ENCODE assay signal across 1 cellular context in the genomic region with DNA sequence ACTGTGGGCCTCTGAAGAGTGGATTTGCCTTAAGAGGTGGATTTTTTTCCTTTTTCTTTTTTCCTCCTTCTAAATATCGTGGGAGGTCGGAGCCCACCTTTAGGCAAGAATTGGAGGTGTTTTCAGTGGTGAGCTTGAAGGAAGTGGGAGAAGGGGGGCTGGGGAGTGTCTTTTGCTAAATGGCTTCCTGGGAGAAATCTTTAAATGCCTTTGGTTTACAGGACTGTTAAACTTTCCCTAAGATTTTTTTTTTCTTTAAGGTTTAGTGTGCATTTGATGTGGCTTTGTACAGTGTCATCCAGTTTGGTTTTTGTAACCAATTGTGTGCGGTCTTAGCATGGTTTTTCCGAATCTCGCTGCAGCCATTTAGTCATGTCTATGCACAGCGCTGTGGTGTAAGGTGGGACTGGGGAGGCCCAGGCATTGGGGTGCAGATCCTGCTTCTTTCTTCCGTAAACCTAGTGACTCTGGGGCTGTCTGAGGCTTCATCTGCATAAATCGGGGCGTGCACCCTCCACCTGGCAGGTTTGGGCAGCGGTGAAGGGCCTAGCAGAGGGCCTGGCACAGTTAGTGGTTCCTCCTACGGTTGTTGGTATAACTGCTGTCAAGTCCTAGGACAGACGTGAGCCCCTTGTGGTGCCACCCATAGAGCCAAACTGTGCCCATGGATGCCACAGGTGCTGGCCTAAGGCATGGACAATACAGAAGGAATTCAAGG.
TF ChIP-seq lines count a peak whose summit lies in the region.

No MANE protein-coding gene starts in this region.

TF ChIP-seq in HepG2, 621 proteins besides CTCF, POLR2A, EP300 and RAD21 (continued from another document and continues in another):
- TF ChIP-seq, protein P1, sequence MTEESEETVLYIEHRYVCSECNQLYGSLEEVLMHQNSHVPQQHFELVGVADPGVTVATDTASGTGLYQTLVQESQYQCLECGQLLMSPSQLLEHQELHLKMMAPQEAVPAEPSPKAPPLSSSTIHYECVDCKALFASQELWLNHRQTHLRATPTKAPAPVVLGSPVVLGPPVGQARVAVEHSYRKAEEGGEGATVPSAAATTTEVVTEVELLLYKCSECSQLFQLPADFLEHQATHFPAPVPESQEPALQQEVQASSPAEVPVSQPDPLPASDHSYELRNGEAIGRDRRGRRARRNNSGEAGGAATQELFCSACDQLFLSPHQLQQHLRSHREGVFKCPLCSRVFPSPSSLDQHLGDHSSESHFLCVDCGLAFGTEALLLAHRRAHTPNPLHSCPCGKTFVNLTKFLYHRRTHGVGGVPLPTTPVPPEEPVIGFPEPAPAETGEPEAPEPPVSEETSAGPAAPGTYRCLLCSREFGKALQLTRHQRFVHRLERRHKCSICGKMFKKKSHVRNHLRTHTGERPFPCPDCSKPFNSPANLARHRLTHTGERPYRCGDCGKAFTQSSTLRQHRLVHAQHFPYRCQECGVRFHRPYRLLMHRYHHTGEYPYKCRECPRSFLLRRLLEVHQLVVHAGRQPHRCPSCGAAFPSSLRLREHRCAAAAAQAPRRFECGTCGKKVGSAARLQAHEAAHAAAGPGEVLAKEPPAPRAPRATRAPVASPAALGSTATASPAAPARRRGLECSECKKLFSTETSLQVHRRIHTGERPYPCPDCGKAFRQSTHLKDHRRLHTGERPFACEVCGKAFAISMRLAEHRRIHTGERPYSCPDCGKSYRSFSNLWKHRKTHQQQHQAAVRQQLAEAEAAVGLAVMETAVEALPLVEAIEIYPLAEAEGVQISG (CRISPR knock-in tag; IDR thresholded peaks at IDR 0.05): 0 out of 2 replicates have a peak, but pooled peaks have one; percentile 24
- TF ChIP-seq SRSF9 (IDR thresholded peaks at IDR 0.05; ENCODE audit: borderline replicate concordance, insufficient read depth, low read depth, low read length, poor library complexity, severe bottlenecking) (no peak), SAP130 (CRISPR knock-in tag; IDR thresholded peaks at IDR 0.05; ENCODE audit: low read depth) (peak; percentile 31; the same call in 1 of the 2 replicates), ZNF761 (CRISPR knock-in tag; conservative IDR thresholded peaks at IDR 0.05) (no peak), HDAC1 (CRISPR knock-in tag; IDR thresholded peaks at IDR 0.05) (peak; percentile 40), GFI1 (CRISPR knock-in tag; IDR thresholded peaks at IDR 0.05; ENCODE audit: borderline replicate concordance) (no peak), ZFX (CRISPR knock-in tag; IDR thresholded peaks at IDR 0.05; ENCODE audit: low read depth) (peak; percentile 70), TBX2 (CRISPR knock-in tag; IDR thresholded peaks at IDR 0.05; ENCODE audit: borderline replicate concordance) (peak; percentile 23; the same call in 1 of the 2 replicates), ZNF24 (IDR thresholded peaks at IDR 0.05) (no peak), SRY (CRISPR knock-in tag; IDR thresholded peaks at IDR 0.05) (0 out of 2 replicates have a peak, but pooled peaks have one; percentile 27), AHR (CRISPR knock-in tag; IDR thresholded peaks at IDR 0.05) (peak; percentile 41; the same call in 1 of the 2 replicates), ZNF333 (CRISPR knock-in tag; IDR thresholded peaks at IDR 0.05; ENCODE audit: borderline replicate concordance) (no peak), ETV5 (CRISPR knock-in tag; IDR thresholded peaks at IDR 0.05; ENCODE audit: borderline replicate concordance) (0 out of 2 replicates have a peak, but pooled peaks have one; percentile 4), ISL2 (CRISPR knock-in tag; IDR thresholded peaks at IDR 0.05) (no peak), ZNF788 (CRISPR knock-in tag; IDR thresholded peaks at IDR 0.05; ENCODE audit: borderline replicate concordance) (peak; percentile 49; the same call in 1 of the 2 replicates), CBX2 (IDR thresholded peaks at IDR 0.05; ENCODE audit: low read depth, low read length) (no peak), CBX2 (CRISPR knock-in tag; IDR thresholded peaks at IDR 0.05; ENCODE audit: low read depth) (no peak), KLF6 (CRISPR knock-in tag; IDR thresholded peaks at IDR 0.05) (no peak), ARNT2 (CRISPR knock-in tag; IDR thresholded peaks at IDR 0.05; ENCODE audit: low read depth) (no peak), NFATC3 (CRISPR knock-in tag; IDR thresholded peaks at IDR 0.05) (no peak), BRD4 (CRISPR knock-in tag; IDR thresholded peaks at IDR 0.05) (no peak), ZNF891 (CRISPR knock-in tag; IDR thresholded peaks at IDR 0.05) (peak; percentile 47; the same call in 1 of the 2 replicates), ZC3H13 (CRISPR knock-in tag; IDR thresholded peaks at IDR 0.05) (no peak)
- TF ChIP-seq, protein P2, sequence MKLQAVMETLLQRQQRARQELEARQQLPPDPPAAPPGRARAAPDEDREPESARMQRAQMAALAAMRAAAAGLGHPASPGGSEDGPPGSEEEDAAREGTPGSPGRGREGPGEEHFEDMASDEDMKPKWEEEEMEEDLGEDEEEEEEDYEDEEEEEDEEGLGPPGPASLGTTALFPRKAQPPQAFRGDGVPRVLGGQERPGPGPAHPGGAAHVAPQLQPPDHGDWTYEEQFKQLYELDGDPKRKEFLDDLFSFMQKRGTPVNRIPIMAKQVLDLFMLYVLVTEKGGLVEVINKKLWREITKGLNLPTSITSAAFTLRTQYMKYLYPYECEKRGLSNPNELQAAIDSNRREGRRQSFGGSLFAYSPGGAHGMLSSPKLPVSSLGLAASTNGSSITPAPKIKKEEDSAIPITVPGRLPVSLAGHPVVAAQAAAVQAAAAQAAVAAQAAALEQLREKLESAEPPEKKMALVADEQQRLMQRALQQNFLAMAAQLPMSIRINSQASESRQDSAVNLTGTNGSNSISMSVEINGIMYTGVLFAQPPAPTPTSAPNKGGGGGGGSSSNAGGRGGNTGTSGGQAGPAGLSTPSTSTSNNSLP (IDR thresholded peaks at IDR 0.05; ENCODE audit: low read depth, low read length): no peak
- TF ChIP-seq, protein P3, sequence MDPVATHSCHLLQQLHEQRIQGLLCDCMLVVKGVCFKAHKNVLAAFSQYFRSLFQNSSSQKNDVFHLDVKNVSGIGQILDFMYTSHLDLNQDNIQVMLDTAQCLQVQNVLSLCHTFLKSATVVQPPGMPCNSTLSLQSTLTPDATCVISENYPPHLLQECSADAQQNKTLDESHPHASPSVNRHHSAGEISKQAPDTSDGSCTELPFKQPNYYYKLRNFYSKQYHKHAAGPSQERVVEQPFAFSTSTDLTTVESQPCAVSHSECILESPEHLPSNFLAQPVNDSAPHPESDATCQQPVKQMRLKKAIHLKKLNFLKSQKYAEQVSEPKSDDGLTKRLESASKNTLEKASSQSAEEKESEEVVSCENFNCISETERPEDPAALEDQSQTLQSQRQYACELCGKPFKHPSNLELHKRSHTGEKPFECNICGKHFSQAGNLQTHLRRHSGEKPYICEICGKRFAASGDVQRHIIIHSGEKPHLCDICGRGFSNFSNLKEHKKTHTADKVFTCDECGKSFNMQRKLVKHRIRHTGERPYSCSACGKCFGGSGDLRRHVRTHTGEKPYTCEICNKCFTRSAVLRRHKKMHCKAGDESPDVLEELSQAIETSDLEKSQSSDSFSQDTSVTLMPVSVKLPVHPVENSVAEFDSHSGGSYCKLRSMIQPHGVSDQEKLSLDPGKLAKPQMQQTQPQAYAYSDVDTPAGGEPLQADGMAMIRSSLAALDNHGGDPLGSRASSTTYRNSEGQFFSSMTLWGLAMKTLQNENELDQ (CRISPR knock-in tag; IDR thresholded peaks at IDR 0.05; ENCODE audit: borderline replicate concordance): no peak
- TF ChIP-seq, protein P4, sequence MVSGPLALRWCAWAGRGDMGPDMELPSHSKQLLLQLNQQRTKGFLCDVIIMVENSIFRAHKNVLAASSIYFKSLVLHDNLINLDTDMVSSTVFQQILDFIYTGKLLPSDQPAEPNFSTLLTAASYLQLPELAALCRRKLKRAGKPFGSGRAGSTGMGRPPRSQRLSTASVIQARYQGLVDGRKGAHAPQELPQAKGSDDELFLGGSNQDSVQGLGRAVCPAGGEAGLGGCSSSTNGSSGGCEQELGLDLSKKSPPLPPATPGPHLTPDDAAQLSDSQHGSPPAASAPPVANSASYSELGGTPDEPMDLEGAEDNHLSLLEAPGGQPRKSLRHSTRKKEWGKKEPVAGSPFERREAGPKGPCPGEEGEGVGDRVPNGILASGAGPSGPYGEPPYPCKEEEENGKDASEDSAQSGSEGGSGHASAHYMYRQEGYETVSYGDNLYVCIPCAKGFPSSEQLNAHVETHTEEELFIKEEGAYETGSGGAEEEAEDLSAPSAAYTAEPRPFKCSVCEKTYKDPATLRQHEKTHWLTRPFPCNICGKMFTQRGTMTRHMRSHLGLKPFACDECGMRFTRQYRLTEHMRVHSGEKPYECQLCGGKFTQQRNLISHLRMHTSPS (CRISPR knock-in tag; IDR thresholded peaks at IDR 0.05; ENCODE audit: low read depth): peak; percentile 56; the same call in 1 of the 2 replicates
- TF ChIP-seq, protein P5, sequence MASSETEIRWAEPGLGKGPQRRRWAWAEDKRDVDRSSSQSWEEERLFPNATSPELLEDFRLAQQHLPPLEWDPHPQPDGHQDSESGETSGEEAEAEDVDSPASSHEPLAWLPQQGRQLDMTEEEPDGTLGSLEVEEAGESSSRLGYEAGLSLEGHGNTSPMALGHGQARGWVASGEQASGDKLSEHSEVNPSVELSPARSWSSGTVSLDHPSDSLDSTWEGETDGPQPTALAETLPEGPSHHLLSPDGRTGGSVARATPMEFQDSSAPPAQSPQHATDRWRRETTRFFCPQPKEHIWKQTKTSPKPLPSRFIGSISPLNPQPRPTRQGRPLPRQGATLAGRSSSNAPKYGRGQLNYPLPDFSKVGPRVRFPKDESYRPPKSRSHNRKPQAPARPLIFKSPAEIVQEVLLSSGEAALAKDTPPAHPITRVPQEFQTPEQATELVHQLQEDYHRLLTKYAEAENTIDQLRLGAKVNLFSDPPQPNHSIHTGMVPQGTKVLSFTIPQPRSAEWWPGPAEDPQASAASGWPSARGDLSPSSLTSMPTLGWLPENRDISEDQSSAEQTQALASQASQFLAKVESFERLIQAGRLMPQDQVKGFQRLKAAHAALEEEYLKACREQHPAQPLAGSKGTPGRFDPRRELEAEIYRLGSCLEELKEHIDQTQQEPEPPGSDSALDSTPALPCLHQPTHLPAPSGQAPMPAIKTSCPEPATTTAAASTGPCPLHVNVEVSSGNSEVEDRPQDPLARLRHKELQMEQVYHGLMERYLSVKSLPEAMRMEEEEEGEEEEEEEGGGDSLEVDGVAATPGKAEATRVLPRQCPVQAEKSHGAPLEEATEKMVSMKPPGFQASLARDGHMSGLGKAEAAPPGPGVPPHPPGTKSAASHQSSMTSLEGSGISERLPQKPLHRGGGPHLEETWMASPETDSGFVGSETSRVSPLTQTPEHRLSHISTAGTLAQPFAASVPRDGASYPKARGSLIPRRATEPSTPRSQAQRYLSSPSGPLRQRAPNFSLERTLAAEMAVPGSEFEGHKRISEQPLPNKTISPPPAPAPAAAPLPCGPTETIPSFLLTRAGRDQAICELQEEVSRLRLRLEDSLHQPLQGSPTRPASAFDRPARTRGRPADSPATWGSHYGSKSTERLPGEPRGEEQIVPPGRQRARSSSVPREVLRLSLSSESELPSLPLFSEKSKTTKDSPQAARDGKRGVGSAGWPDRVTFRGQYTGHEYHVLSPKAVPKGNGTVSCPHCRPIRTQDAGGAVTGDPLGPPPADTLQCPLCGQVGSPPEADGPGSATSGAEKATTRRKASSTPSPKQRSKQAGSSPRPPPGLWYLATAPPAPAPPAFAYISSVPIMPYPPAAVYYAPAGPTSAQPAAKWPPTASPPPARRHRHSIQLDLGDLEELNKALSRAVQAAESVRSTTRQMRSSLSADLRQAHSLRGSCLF (CRISPR knock-in tag; IDR thresholded peaks at IDR 0.05; ENCODE audit: borderline replicate concordance): no peak
- TF ChIP-seq, protein P6, sequence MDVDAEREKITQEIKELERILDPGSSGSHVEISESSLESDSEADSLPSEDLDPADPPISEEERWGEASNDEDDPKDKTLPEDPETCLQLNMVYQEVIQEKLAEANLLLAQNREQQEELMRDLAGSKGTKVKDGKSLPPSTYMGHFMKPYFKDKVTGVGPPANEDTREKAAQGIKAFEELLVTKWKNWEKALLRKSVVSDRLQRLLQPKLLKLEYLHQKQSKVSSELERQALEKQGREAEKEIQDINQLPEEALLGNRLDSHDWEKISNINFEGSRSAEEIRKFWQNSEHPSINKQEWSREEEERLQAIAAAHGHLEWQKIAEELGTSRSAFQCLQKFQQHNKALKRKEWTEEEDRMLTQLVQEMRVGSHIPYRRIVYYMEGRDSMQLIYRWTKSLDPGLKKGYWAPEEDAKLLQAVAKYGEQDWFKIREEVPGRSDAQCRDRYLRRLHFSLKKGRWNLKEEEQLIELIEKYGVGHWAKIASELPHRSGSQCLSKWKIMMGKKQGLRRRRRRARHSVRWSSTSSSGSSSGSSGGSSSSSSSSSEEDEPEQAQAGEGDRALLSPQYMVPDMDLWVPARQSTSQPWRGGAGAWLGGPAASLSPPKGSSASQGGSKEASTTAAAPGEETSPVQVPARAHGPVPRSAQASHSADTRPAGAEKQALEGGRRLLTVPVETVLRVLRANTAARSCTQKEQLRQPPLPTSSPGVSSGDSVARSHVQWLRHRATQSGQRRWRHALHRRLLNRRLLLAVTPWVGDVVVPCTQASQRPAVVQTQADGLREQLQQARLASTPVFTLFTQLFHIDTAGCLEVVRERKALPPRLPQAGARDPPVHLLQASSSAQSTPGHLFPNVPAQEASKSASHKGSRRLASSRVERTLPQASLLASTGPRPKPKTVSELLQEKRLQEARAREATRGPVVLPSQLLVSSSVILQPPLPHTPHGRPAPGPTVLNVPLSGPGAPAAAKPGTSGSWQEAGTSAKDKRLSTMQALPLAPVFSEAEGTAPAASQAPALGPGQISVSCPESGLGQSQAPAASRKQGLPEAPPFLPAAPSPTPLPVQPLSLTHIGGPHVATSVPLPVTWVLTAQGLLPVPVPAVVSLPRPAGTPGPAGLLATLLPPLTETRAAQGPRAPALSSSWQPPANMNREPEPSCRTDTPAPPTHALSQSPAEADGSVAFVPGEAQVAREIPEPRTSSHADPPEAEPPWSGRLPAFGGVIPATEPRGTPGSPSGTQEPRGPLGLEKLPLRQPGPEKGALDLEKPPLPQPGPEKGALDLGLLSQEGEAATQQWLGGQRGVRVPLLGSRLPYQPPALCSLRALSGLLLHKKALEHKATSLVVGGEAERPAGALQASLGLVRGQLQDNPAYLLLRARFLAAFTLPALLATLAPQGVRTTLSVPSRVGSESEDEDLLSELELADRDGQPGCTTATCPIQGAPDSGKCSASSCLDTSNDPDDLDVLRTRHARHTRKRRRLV (CRISPR knock-in tag; IDR thresholded peaks at IDR 0.05): no peak
- TF ChIP-seq, protein P7, sequence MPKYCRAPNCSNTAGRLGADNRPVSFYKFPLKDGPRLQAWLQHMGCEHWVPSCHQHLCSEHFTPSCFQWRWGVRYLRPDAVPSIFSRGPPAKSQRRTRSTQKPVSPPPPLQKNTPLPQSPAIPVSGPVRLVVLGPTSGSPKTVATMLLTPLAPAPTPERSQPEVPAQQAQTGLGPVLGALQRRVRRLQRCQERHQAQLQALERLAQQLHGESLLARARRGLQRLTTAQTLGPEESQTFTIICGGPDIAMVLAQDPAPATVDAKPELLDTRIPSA (CRISPR knock-in tag; IDR thresholded peaks at IDR 0.05; ENCODE audit: borderline replicate concordance): no peak
- TF ChIP-seq, protein P8, sequence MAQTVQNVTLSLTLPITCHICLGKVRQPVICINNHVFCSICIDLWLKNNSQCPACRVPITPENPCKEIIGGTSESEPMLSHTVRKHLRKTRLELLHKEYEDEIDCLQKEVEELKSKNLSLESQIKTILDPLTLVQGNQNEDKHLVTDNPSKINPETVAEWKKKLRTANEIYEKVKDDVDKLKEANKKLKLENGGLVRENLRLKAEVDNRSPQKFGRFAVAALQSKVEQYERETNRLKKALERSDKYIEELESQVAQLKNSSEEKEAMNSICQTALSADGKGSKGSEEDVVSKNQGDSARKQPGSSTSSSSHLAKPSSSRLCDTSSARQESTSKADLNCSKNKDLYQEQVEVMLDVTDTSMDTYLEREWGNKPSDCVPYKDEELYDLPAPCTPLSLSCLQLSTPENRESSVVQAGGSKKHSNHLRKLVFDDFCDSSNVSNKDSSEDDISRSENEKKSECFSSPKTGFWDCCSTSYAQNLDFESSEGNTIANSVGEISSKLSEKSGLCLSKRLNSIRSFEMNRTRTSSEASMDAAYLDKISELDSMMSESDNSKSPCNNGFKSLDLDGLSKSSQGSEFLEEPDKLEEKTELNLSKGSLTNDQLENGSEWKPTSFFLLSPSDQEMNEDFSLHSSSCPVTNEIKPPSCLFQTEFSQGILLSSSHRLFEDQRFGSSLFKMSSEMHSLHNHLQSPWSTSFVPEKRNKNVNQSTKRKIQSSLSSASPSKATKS (CRISPR knock-in tag; IDR thresholded peaks at IDR 0.05): no peak
